In the genomic region with DNA sequence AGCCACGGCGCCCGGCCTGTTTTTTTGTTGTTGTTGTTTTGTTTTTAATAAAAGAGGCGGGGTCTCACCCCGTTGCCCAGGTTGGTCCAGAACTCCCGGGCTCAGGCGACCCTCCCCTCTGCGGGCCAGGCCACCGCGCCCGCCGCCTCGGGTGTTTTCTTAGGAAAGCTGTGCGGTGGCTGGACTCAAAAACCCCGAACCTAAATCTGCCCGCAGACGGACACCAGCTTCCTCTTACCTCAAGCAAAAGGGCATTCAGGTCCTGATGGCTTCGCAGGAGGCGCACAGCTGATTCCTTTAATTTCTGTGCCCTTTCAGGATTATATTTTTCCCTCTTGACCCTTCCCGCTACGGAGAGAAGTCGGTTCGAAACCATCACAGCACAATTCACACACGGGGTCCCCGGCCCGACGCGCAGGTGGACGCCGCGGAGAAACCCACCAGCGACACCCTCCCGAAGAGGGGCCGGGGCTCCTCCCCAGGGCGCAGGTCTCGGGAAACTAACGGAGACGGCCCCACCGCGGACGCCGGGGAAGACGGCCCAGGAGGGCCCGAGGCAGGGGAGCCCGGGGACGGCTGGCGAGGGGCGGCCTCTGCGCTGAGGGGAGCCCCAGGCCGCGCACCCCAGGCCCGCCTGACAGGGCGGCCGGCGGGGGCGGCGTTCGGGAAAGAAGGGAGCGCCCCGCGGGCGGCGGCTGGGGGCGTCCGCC, we compare ENCODE assay signal across 8 cellular contexts. TPM values are rescaled to one million over a fixed set of nuclear protein-coding genes. Genes with fewer than 3 reads are reported as not detected.
DNase-seq lines count a peak whose midpoint lies in the region; ATAC-seq, FAIRE-seq and TF ChIP-seq lines count a peak whose summit lies in the region.

No MANE protein-coding gene starts in this region.

- no peak for TF ChIP-seq RAD21 in SK-N-SH (IDR thresholded peaks at IDR 0.05; ENCODE audit: low read length)

- WGBS in SK-N-SH (ENCODE audit: low lambda C conversion rate), result 15% methylated on average over 33 of the region's 65 CpGs
- 10% methylated on average over 37 of the region's 65 CpGs for WGBS in esophagus muscularis mucosa

- TF ChIP-seq POLR2A in esophagus muscularis mucosa (IDR thresholded peaks at IDR 0.05; ENCODE audit: low read depth), result no peak

- H3K9me2 ChIP-seq in SK-N-SH, result no peaks in the 10 kb centered on the region

- H3K4me3 ChIP-seq in AG04449 (ENCODE audit: low read depth, low read length) (peak overlapping the region; percentile 81), SK-N-SH (ENCODE audit: low read depth in 2 of 2, low read length in 1 of 2) (peak overlapping the region; percentile 62 to 88), esophagus muscularis mucosa (peak overlapping the region; percentile 57 to 90 (median 74))

- peak overlapping the region; percentile 89 for H3K4me2 ChIP-seq in SK-N-SH

- TF ChIP-seq CTCF in AG04449 (IDR thresholded peaks at IDR 0.05; ENCODE audit: insufficient read depth, low read length, missing control alignments) (no peak), SK-N-SH (IDR thresholded peaks at IDR 0.05) (no peak), esophagus muscularis mucosa (IDR thresholded peaks at IDR 0.05) (no peak)

- peak overlapping the region; percentile 85; the same call in 1 of the 2 replicates for H3K9ac ChIP-seq in SK-N-SH

- TF ChIP-seq EP300 in SK-N-SH (IDR thresholded peaks at IDR 0.05; ENCODE audit: borderline replicate concordance in 1 of 2, low read depth in 1 of 2, low read length in 1 of 2) (no peak), esophagus muscularis mucosa (IDR thresholded peaks at IDR 0.05) (no peak)

- H4K20me1 ChIP-seq in SK-N-SH (ENCODE audit: insufficient read depth), result no peaks in the 10 kb centered on the region

- peaks cover 68% of the 10 kb centered on the region for H3K79me2 ChIP-seq in SK-N-SH (ENCODE audit: insufficient read depth)

- POLR2A ChIA-PET in AG04449 (lab: Yijun Ruan, JAX), result no interaction called here
- POLR2A ChIA-PET in SK-N-SH (lab: Yijun Ruan, JAX), result interaction anchor here (0.7 to 1.2 kb wide), 2 partner anchors 11 to 13 kb away, joined by 3 to 4 read pairs; no protein-coding TSS in a partner anchor

- peaks cover 11% of the 10 kb centered on the region for H3F3A ChIP-seq in SK-N-SH (replicated peaks; ENCODE audit: insufficient read depth)

- peak overlapping the region; percentile 79 for H2AFZ ChIP-seq in SK-N-SH (ENCODE audit: low read depth)

- no peak for DNase-seq in AG04449 (ENCODE audit: low read depth, low spot score)
- DNase-seq in SK-N-SH, result peak; percentile 74
- no peak for DNase-seq in esophagus muscularis mucosa (ENCODE audit: extremely low spot score)
- peak; percentile 46 for DNase-seq in retina
- no peak for DNase-seq in frontal cortex (ENCODE audit: low spot score in 2 of 2)
- no peak for DNase-seq in activated gamma-delta T cell treated with Interleukin-2 at 50 U/mL for 16 hours

- intact Hi-C loops in esophagus muscularis mucosa (cut with DNase I), result loop anchor here (10.0 kb wide), 1 partner anchor 49 kb away; no protein-coding TSS in a partner anchor

- H3K9me3 ChIP-seq in SK-N-SH (no peaks in the 10 kb centered on the region), esophagus muscularis mucosa (no peaks in the 10 kb centered on the region)

- CTCF ChIA-PET in AG04449 (lab: Yijun Ruan, JAX) (no interaction called here), SK-N-SH (lab: Yijun Ruan, JAX) (interaction anchor here (0.8 to 5.4 kb wide), 5 partner anchors 12 to 115 kb away, joined by 3 to 36 read pairs (median 4); no protein-coding TSS in a partner anchor)

- peak; percentile 28 for ATAC-seq in GM18511 (IDR thresholded peaks at IDR 0.05; ENCODE audit: unreplicated experiment)
- peak; percentile 18 for ATAC-seq in HG03064 (IDR thresholded peaks at IDR 0.05; ENCODE audit: low read depth, unreplicated experiment)

- FAIRE-seq in frontal cortex (lab: Jason Lieb, UNC), result no peak

- H3K27me3 ChIP-seq in SK-N-SH (ENCODE audit: insufficient read depth) (no peaks in the 10 kb centered on the region), esophagus muscularis mucosa (peaks cover 0 to 19% (median 0%) of the 10 kb centered on the region in 4 donors)

- H3K4me1 ChIP-seq in SK-N-SH (ENCODE audit: control insufficient read depth in 1 of 2, insufficient read depth in 2 of 2, low read depth in 1 of 2, low read length in 1 of 2) (peaks cover 0 to 2% of the 10 kb centered on the region in 2 experiments; a peak in 2 of 4 replicates), esophagus muscularis mucosa (peaks cover 15 to 35% (median 21%) of the 10 kb centered on the region in 4 donors)

- no peak overlapping the region for H3K27ac ChIP-seq in SK-N-SH (ENCODE audit: low read depth in 2 of 2, low read length in 1 of 2)
- peak overlapping the region in 2 of 4 donors; percentile 84 to 89 for H3K27ac ChIP-seq in esophagus muscularis mucosa (replicated peaks in 1 of 4)

- H3K36me3 ChIP-seq in SK-N-SH (replicated peaks in 1 of 2; ENCODE audit: control insufficient read depth in 1 of 2, insufficient read depth in 2 of 2, low read length in 1 of 2) (peaks cover 0 to 4% of the 10 kb centered on the region in 2 experiments), esophagus muscularis mucosa (no peaks in the 10 kb centered on the region)

TF ChIP-seq in SK-N-SH, 30 proteins besides CTCF, POLR2A, EP300 and RAD21:
- TF ChIP-seq GATA2 (CRISPR knock-in tag; IDR thresholded peaks at IDR 0.05), result no peak
- TF ChIP-seq TCF12 (IDR thresholded peaks at IDR 0.05), result no peak
- TF ChIP-seq, protein P1, sequence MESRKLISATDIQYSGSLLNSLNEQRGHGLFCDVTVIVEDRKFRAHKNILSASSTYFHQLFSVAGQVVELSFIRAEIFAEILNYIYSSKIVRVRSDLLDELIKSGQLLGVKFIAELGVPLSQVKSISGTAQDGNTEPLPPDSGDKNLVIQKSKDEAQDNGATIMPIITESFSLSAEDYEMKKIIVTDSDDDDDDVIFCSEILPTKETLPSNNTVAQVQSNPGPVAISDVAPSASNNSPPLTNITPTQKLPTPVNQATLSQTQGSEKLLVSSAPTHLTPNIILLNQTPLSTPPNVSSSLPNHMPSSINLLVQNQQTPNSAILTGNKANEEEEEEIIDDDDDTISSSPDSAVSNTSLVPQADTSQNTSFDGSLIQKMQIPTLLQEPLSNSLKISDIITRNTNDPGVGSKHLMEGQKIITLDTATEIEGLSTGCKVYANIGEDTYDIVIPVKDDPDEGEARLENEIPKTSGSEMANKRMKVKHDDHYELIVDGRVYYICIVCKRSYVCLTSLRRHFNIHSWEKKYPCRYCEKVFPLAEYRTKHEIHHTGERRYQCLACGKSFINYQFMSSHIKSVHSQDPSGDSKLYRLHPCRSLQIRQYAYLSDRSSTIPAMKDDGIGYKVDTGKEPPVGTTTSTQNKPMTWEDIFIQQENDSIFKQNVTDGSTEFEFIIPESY (IDR thresholded peaks at IDR 0.05; ENCODE audit: borderline replicate concordance, low read depth), result no peak

RNA-seq across cellular contexts. Expression of a gene that starts 0.7 kb away (rescaled TPM):
- polyA plus RNA-seq in SK-N-SH (2012; rRNA removed), result 21.5 and 23.9 TPM in 2 replicates
- 7.0 and 11.3 TPM in 2 replicates for polyA plus RNA-seq in SK-N-SH (2012; cell fraction: cytosol; rRNA removed)
- 95.8 and 96.9 TPM in 2 replicates for polyA plus RNA-seq in SK-N-SH (2012; cell fraction: nucleus; rRNA removed)
- total RNA-seq in esophagus muscularis mucosa (1 to 10 TPM in 2 of 4 donors, under 1 TPM in 2; 0.17 to 3.0 (median 0.95) TPM), frontal cortex (8.2 TPM)

RNA-seq across cellular contexts. Expression of a gene that starts 12.5 kb away (rescaled TPM):
- 15.3 and 16.2 TPM in 2 replicates for polyA plus RNA-seq in SK-N-SH (2012; rRNA removed)
- polyA plus RNA-seq in SK-N-SH (2012; cell fraction: cytosol; rRNA removed), result 5.8 and 8.0 TPM in 2 replicates
- 71.3 and 82.5 TPM in 2 replicates for polyA plus RNA-seq in SK-N-SH (2012; cell fraction: nucleus; rRNA removed)
- total RNA-seq in esophagus muscularis mucosa (1 to 10 TPM; 1.8 to 7.2 (median 4.2) TPM), frontal cortex (14.7 TPM)

RNA-seq across cellular contexts. Expression of a gene that starts 57.6 kb away (rescaled TPM):
- 162 and 208 TPM in 2 replicates for polyA plus RNA-seq in SK-N-SH (2012; rRNA removed)
- 85.4 and 106 TPM in 2 replicates for polyA plus RNA-seq in SK-N-SH (2012; cell fraction: cytosol; rRNA removed)
- polyA plus RNA-seq in SK-N-SH (2012; cell fraction: nucleus; rRNA removed), result 673 and 1,102 TPM in 2 replicates
- total RNA-seq in esophagus muscularis mucosa (100 to 1,000 TPM; 126 to 151 (median 137) TPM), frontal cortex (177 TPM)

Comparison
In these comparisons a context has a peak if more than half of its experiments do, and no peak if none do; other contexts are left out.
1. DNase-seq: peak in SK-N-SH (single experiment) and retina (single experiment); none in AG04449 (single experiment), esophagus muscularis mucosa (single experiment), frontal cortex (0 of 2) and activated gamma-delta T cell treated with Interleukin-2 at 50 U/mL for 16 hours (single experiment).
2. Peak in every context shown above with its lines, with median percentiles within 50 percentile points of each other: H3K4me3 ChIP-seq.